Comparison of ENCODE assay signal across 12 cellular contexts in the genomic region with DNA sequence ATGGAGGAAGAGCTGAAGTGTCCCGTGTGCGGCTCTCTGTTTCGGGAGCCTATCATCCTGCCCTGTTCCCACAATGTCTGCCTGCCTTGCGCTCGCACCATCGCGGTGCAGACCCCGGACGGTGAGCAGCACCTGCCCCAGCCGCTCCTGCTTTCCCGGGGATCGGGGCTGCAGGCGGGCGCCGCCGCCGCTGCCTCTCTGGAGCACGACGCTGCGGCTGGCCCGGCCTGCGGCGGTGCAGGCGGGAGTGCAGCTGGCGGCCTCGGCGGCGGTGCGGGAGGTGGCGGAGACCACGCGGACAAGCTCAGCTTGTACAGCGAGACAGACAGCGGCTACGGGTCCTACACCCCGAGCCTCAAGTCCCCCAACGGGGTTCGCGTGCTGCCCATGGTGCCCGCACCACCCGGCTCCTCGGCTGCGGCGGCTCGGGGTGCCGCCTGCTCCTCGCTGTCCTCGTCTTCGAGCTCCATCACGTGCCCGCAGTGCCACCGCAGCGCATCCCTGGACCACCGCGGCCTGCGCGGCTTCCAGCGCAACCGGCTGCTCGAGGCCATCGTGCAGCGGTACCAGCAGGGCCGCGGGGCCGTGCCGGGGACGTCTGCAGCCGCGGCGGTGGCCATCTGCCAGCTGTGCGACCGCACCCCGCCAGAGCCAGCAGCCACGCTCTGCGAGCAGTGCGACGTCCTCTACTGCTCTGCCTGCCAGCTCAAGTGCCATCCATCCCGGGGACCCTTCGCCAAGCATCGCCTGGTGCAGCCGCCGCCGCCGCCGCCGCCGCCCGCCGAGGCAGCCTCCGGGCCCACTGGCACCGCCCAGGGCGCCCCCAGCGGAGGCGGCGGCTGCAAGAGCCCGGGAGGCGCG. TPM values are rescaled to one million over a fixed set of nuclear protein-coding genes. Genes with fewer than 3 reads are reported as not detected.
DNase-seq lines count a peak whose midpoint lies in the region; ATAC-seq, FAIRE-seq and TF ChIP-seq lines count a peak whose summit lies in the region.
"Had no signal": no experiment of that assay in that cellular context is flagged by ENCODE, and none has a peak within 500 bp of the region (broad histone marks: within the 10 kb centered on the region; RNA-seq: fewer than 3 reads in every experiment).

No MANE protein-coding gene starts in this region.

- no peak for TF ChIP-seq POLR2A in vagina (IDR thresholded peaks at IDR 0.05)

- peak; percentile 15 for ATAC-seq in stimulated activated naive CD8-positive, alpha-beta T cell treated with anti-CD3 and anti-CD28 coated beads, Interleukin-15, amount 100 ng/mL, for 72 hours
- no peak for ATAC-seq in stimulated activated naive CD8-positive, alpha-beta T cell treated with anti-CD3 and anti-CD28 coated beads, Interleukin-15, Interleukin-2, amounts not matched to agents 100 U/mL and 50 U/mL, for 24 hours
- ATAC-seq in lower lobe of right lung (peak in 1 of 2 donors; percentile 19), HG02870 (IDR thresholded peaks at IDR 0.05; ENCODE audit: unreplicated experiment) (no peak)
- ATAC-seq in CD4-positive, alpha-beta T cell (ENCODE audit: poor library complexity): no peak

- DNase-seq in stimulated activated naive CD8-positive, alpha-beta T cell treated with anti-CD3 and anti-CD28 coated beads, Interleukin-15, amount 100 ng/mL, for 72 hours: no peak
- no peak for DNase-seq in stimulated activated naive CD8-positive, alpha-beta T cell treated with anti-CD3 and anti-CD28 coated beads, Interleukin-15, Interleukin-2, amounts not matched to agents 100 U/mL and 50 U/mL, for 24 hours
- no peak for DNase-seq in astrocyte (ENCODE audit: low read depth)
- no peak for DNase-seq in lower lobe of right lung
- no peak for DNase-seq in vagina (ENCODE audit: extremely low spot score in 2 of 2)
- DNase-seq in CD4-positive, alpha-beta T cell: no peak
- no peak for DNase-seq in KG1 (lab: John Stamatoyannopoulos, UW)
- DNase-seq: NCI-H2029 treated with DMSO at 0.1 percent for 48 hours had no signal

- POLR2A ChIA-PET in CD4-positive, alpha-beta T cell (lab: Charles Lee): no interaction called here

- H2AFZ ChIP-seq in astrocyte (ENCODE audit: low read depth, low read length): peak overlapping the region; percentile 51

- H3K4me1 ChIP-seq in astrocyte (ENCODE audit: insufficient read depth, low read length) (peaks cover 15% of the 10 kb centered on the region), lower lobe of right lung (peaks cover 20% of the 10 kb centered on the region), vagina (peaks cover 29% of the 10 kb centered on the region)

- H3K4me1 Mint-ChIP-seq in stimulated activated naive CD8-positive, alpha-beta T cell treated with anti-CD3 and anti-CD28 coated beads, Interleukin-15, amount 100 ng/mL, for 72 hours: peaks cover 20% of the 10 kb centered on the region
- H3K4me1 Mint-ChIP-seq in astrocyte (ENCODE audit: low read depth, unreplicated experiment): peaks cover 11% of the 10 kb centered on the region
- H3K4me1 Mint-ChIP-seq in CD4-positive, alpha-beta T cell (ENCODE audit: low read depth): peaks cover 4% of the 10 kb centered on the region

- peaks cover 90% of the 10 kb centered on the region for H3K27me3 Mint-ChIP-seq in stimulated activated naive CD8-positive, alpha-beta T cell treated with anti-CD3 and anti-CD28 coated beads, Interleukin-15, amount 100 ng/mL, for 72 hours
- peaks cover 36% of the 10 kb centered on the region for H3K27me3 Mint-ChIP-seq in astrocyte (ENCODE audit: low read depth, unreplicated experiment)
- H3K27me3 Mint-ChIP-seq in CD4-positive, alpha-beta T cell: peaks cover 65% of the 10 kb centered on the region

- no peaks in the 10 kb centered on the region for H4K20me1 ChIP-seq in astrocyte (ENCODE audit: insufficient read depth, low read length)

- peaks cover 21% of the 10 kb centered on the region for H3K27me3 ChIP-seq in astrocyte (ENCODE audit: insufficient read depth, low read length)
- H3K27me3 ChIP-seq in lower lobe of right lung (ENCODE audit: low read depth): peaks cover 79% of the 10 kb centered on the region
- H3K27me3 ChIP-seq in vagina: peaks cover 19% of the 10 kb centered on the region
- peaks cover 77% of the 10 kb centered on the region for H3K27me3 ChIP-seq in CD4-positive, alpha-beta T cell (ENCODE audit: control insufficient read depth, insufficient read depth, low read length)

- H3K27ac Mint-ChIP-seq in stimulated activated naive CD8-positive, alpha-beta T cell treated with anti-CD3 and anti-CD28 coated beads, Interleukin-15, amount 100 ng/mL, for 72 hours: no peak overlapping the region
- H3K27ac Mint-ChIP-seq in astrocyte (ENCODE audit: unreplicated experiment): no peak overlapping the region
- no peak overlapping the region for H3K27ac Mint-ChIP-seq in CD4-positive, alpha-beta T cell
- H3K27ac Mint-ChIP-seq: stimulated activated naive CD8-positive, alpha-beta T cell treated with anti-CD3 and anti-CD28 coated beads, Interleukin-15, Interleukin-2, amounts not matched to agents 100 ng/mL and 50 ng/mL, for 24 hours had no signal

- no peak overlapping the region for H3K27ac ChIP-seq in astrocyte (ENCODE audit: low read depth, low read length)
- no peak overlapping the region for H3K27ac ChIP-seq in lower lobe of right lung
- no peak overlapping the region for H3K27ac ChIP-seq in vagina
- no peak overlapping the region for H3K27ac ChIP-seq in CD4-positive, alpha-beta T cell (ENCODE audit: low read depth, low read length)

- H3K9me3 ChIP-seq in astrocyte (ENCODE audit: insufficient read depth, low read depth, low read length): no peaks in the 10 kb centered on the region
- no peaks in the 10 kb centered on the region for H3K9me3 ChIP-seq in lower lobe of right lung
- no peaks in the 10 kb centered on the region for H3K9me3 ChIP-seq in vagina
- no peaks in the 10 kb centered on the region for H3K9me3 ChIP-seq in CD4-positive, alpha-beta T cell (ENCODE audit: control insufficient read depth, low read length)

- H3K4me3 ChIP-seq in astrocyte (ENCODE audit: insufficient read depth, low read depth, low read length): peak overlapping the region; percentile 53
- peak overlapping the region; percentile 45 for H3K4me3 ChIP-seq in lower lobe of right lung
- peak overlapping the region; percentile 21 to 42 for H3K4me3 ChIP-seq in vagina

- FAIRE-seq in astrocyte (lab: Jason Lieb, UNC): no peak
- FAIRE-seq: frontal cortex had no signal

- TF ChIP-seq CTCF in astrocyte (IDR thresholded peaks at IDR 0.05; ENCODE audit: insufficient read depth, low read depth, low read length) (no peak), lower lobe of right lung (IDR thresholded peaks at IDR 0.05) (no peak), vagina (IDR thresholded peaks at IDR 0.05) (no peak)
- TF ChIP-seq CTCF in CD4-positive, alpha-beta T cell (IDR thresholded peaks at IDR 0.05): no peak

- CTCF ChIA-PET in CD4-positive, alpha-beta T cell (lab: Charles Lee): no interaction called here

- H3K4me3 Mint-ChIP-seq in stimulated activated naive CD8-positive, alpha-beta T cell treated with anti-CD3 and anti-CD28 coated beads, Interleukin-15, amount 100 ng/mL, for 72 hours: peak overlapping the region; percentile 47 to 73
- H3K4me3 Mint-ChIP-seq in astrocyte (ENCODE audit: unreplicated experiment): peak overlapping the region; percentile 34
- H3K4me3 Mint-ChIP-seq in CD4-positive, alpha-beta T cell: no peak overlapping the region
- H3K4me3 Mint-ChIP-seq: stimulated activated naive CD8-positive, alpha-beta T cell treated with anti-CD3 and anti-CD28 coated beads, Interleukin-15, Interleukin-2, amounts not matched to agents 100 ng/mL and 50 ng/mL, for 24 hours had no signal

- H3K4me2 ChIP-seq in astrocyte (ENCODE audit: low read length): peak overlapping the region; percentile 94

- H3K9me3 Mint-ChIP-seq in stimulated activated naive CD8-positive, alpha-beta T cell treated with anti-CD3 and anti-CD28 coated beads, Interleukin-15, amount 100 ng/mL, for 72 hours: no peaks in the 10 kb centered on the region
- no peaks in the 10 kb centered on the region for H3K9me3 Mint-ChIP-seq in astrocyte (ENCODE audit: unreplicated experiment)
- H3K9me3 Mint-ChIP-seq in CD4-positive, alpha-beta T cell: no peaks in the 10 kb centered on the region
- H3K9me3 Mint-ChIP-seq: stimulated activated naive CD8-positive, alpha-beta T cell treated with anti-CD3 and anti-CD28 coated beads, Interleukin-15, Interleukin-2, amounts not matched to agents 100 ng/mL and 50 ng/mL, for 24 hours had no signal

- H3K36me3 Mint-ChIP-seq in astrocyte (ENCODE audit: low read depth, unreplicated experiment): no peaks in the 10 kb centered on the region
- no peaks in the 10 kb centered on the region for H3K36me3 Mint-ChIP-seq in CD4-positive, alpha-beta T cell (ENCODE audit: low read depth)

- no peak overlapping the region for H3K9ac ChIP-seq in astrocyte (ENCODE audit: low read length)

- no peaks in the 10 kb centered on the region for H3K36me3 ChIP-seq in astrocyte (ENCODE audit: insufficient read depth, low read length)
- H3K36me3 ChIP-seq in lower lobe of right lung: no peaks in the 10 kb centered on the region
- no peaks in the 10 kb centered on the region for H3K36me3 ChIP-seq in vagina

- H3K79me2 ChIP-seq in astrocyte (ENCODE audit: insufficient read depth, low read length): no peaks in the 10 kb centered on the region

- intact Hi-C loops in lower lobe of right lung (cut with DNase I) (no loop called here), vagina (cut with DNase I) (no loop called here)
- intact Hi-C loops in CD4-positive, alpha-beta T cell (cut with DNase I, micrococcal nuclease): no loop called here

RNA-seq across cellular contexts. Expression of gene TRIM67, which starts 1.3 kb away (rescaled TPM):
- 0.89 and 1.1 TPM in 2 replicates for total RNA-seq in astrocyte
- total RNA-seq in lower lobe of right lung: not detected
- total RNA-seq in vagina: not detected
- not detected for total RNA-seq in CD4-positive, alpha-beta T cell
- total RNA-seq: pulmonary artery endothelial cell had no signal
